Comparison of ENCODE assay signal across 8 cellular contexts in genomic region chr14:85532981-85533820, GRCh38. TPM values are rescaled to one million over a fixed set of nuclear protein-coding genes. Genes with fewer than 3 reads are reported as not detected.
DNase-seq lines count a peak whose midpoint lies in the region; ATAC-seq lines count a peak whose summit lies in the region.

No MANE protein-coding gene starts in this region.

- ATAC-seq in left colon (no peak), GM18520 (IDR thresholded peaks at IDR 0.05; ENCODE audit: unreplicated experiment) (no peak)

- DNase-seq in DMS79 treated with DMSO at 0.1 percent for 48 hours (lab: John Stamatoyannopoulos, UW), result peak; percentile 80
- peak; percentile 69 for DNase-seq in NCI-H2227 (lab: John Stamatoyannopoulos, UW; ENCODE audit: unreplicated experiment)
- DNase-seq in dermis blood vessel endothelial cell, result peak; percentile 76
- DNase-seq in left colon, result peak; percentile 15 to 34
- peak; percentile 83 for DNase-seq in stromal cell of bone marrow (ENCODE audit: low read depth)
- DNase-seq in activated effector memory CD4-positive, alpha-beta T cell treated with anti-CD3 and anti-CD28 coated beads, Interleukin-2, amount 50 U/mL, for 16 hours, result no peak
- no peak for DNase-seq in T-helper 1 cell

- intact Hi-C loops in left colon (cut with DNase I, micrococcal nuclease), result no loop called here

RNA-seq across cellular contexts. Expression of gene FLRT2, which starts 3.3 kb away (rescaled TPM):
- 213 and 216 TPM in 2 replicates for total RNA-seq in dermis blood vessel endothelial cell
- total RNA-seq in left colon, result 1 to 10 TPM; 2.5 to 7.5 TPM

Comparison
In these comparisons a context has a peak if more than half of its experiments do, and no peak if none do; other contexts are left out.
1. DNase-seq: peak in DMS79 treated with DMSO at 0.1 percent for 48 hours (single experiment), NCI-H2227 (single experiment), dermis blood vessel endothelial cell (single experiment), left colon (2 of 2) and stromal cell of bone marrow (single experiment); none in activated effector memory CD4-positive, alpha-beta T cell treated with anti-CD3 and anti-CD28 coated beads, Interleukin-2, amount 50 U/mL, for 16 hours (single experiment) and T-helper 1 cell (0 of 5).
2. RNA of gene FLRT2, which starts 3.3 kb away (total RNA-seq): 213 to 216 TPM in dermis blood vessel endothelial cell; 2.5 to 7.5 TPM in left colon; every median in the first group is over 10 times any median in the second.